In the genomic region with DNA sequence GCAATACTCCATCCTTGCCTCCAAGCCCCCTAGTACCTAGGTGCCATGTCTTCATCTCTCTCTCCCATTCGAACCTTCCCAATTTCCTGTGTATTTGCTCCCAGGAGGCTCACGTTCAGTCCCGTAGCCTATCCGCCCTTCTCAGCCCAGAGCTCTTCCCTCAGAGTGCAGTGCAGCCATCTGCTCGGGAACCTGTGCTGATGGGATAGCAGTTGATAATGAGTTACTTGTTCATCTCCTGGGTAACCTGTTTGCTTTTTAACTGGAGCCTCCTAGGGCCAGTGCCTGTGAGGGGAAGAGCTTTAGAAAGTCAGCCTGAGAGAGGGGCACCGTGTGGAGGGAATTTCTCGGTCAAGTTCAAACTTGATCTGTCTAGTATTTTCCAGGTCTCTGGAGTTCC, we compare ENCODE assay signal across 1 cellular context.
TF ChIP-seq lines count a peak whose summit lies in the region.

No MANE protein-coding gene starts in this region.

TF ChIP-seq in GM23338, 12 proteins besides CTCF, POLR2A, EP300 and RAD21 (continued from another document):
- TF ChIP-seq, protein P1, sequence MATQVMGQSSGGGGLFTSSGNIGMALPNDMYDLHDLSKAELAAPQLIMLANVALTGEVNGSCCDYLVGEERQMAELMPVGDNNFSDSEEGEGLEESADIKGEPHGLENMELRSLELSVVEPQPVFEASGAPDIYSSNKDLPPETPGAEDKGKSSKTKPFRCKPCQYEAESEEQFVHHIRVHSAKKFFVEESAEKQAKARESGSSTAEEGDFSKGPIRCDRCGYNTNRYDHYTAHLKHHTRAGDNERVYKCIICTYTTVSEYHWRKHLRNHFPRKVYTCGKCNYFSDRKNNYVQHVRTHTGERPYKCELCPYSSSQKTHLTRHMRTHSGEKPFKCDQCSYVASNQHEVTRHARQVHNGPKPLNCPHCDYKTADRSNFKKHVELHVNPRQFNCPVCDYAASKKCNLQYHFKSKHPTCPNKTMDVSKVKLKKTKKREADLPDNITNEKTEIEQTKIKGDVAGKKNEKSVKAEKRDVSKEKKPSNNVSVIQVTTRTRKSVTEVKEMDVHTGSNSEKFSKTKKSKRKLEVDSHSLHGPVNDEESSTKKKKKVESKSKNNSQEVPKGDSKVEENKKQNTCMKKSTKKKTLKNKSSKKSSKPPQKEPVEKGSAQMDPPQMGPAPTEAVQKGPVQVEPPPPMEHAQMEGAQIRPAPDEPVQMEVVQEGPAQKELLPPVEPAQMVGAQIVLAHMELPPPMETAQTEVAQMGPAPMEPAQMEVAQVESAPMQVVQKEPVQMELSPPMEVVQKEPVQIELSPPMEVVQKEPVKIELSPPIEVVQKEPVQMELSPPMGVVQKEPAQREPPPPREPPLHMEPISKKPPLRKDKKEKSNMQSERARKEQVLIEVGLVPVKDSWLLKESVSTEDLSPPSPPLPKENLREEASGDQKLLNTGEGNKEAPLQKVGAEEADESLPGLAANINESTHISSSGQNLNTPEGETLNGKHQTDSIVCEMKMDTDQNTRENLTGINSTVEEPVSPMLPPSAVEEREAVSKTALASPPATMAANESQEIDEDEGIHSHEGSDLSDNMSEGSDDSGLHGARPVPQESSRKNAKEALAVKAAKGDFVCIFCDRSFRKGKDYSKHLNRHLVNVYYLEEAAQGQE (IDR thresholded peaks at IDR 0.05; ENCODE audit: unreplicated experiment), result no peak
- TF ChIP-seq CREB1 (CRISPR knock-in tag; IDR thresholded peaks at IDR 0.05; ENCODE audit: low read depth) (no peak), ZNF331 (CRISPR knock-in tag; IDR thresholded peaks at IDR 0.05; ENCODE audit: low read depth) (no peak), POLR2AphosphoS5 (IDR thresholded peaks at IDR 0.05; ENCODE audit: low read depth) (no peak), JUNB (IDR thresholded peaks at IDR 0.05; ENCODE audit: unreplicated experiment) (no peak)
